ENCODE assay signal across 19 cellular contexts in the genomic region with DNA sequence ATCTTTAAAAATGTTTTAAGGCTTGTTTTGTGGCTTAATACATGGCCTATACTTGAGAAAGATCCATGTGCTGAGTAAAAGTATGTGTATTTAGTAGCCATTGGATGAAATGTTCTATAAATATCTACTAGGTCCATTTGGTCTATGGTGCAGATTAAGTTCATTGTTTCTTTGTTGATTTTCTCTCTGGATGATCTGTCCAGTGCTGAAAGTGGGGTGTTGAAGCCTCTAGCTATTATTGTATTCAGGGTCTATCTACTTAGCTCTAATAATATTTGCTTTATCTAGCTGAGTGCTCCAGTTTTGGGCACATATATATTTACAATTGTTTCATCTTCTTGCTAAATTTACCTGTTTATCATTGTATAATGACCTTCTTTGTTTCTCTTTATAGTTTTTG.
DNase-seq lines count a peak whose midpoint lies in the region; ATAC-seq, FAIRE-seq and TF ChIP-seq lines count a peak whose summit lies in the region.
"Had no signal": no experiment of that assay in that cellular context is flagged by ENCODE, and none has a peak within 500 bp of the region (broad histone marks: within the 10 kb centered on the region; RNA-seq: fewer than 3 reads in every experiment).

No MANE protein-coding gene starts in this region.

- no peak for DNase-seq in SK-N-SH
- DNase-seq in HCT116 (ENCODE audit: low read depth, low spot score), result no peak
- peak; percentile 4 for DNase-seq in astrocyte of the hippocampus (ENCODE audit: low read depth, low spot score)
- DNase-seq in OCI-M1 (lab: John Stamatoyannopoulos, UW), result no peak
- no peak for DNase-seq in GM12891 (ENCODE audit: insufficient read length, low spot score)
- DNase-seq in cerebellar nuclear complex (lab: John Stamatoyannopoulos, UW), result no peak
- DNase-seq: 8988T; CD8-positive, alpha-beta T cell; COR-L47; DMS 273 treated with DMSO at 0.1 percent for 48 hours; HFFc6; IMR-90; KBM-7 had no signal

- no peaks in the 10 kb centered on the region for H3K79me2 ChIP-seq in SK-N-SH (ENCODE audit: insufficient read depth)
- no peaks in the 10 kb centered on the region for H3K79me2 ChIP-seq in HCT116 (ENCODE audit: insufficient read depth, low read length)

- TF ChIP-seq CTCF in SK-N-SH (IDR thresholded peaks at IDR 0.05) (no peak), HCT116 (IDR thresholded peaks at IDR 0.05 in 2 of 3, conservative IDR thresholded peaks at IDR 0.05 in 1 of 3; ENCODE audit: borderline replicate concordance in 1 of 3, insufficient read depth in 1 of 3, low read depth in 2 of 3, low read length in 2 of 3) (no peak)

- H3K9me3 ChIP-seq in SK-N-SH, result no peaks in the 10 kb centered on the region
- no peaks in the 10 kb centered on the region for H3K9me3 ChIP-seq in HCT116 (ENCODE audit: control insufficient read depth in 1 of 2, insufficient read depth in 1 of 2, low read depth in 1 of 2, low read length in 2 of 2)
- H3K9me3 ChIP-seq: HAP-1 had no signal

- H3K4me1 ChIP-seq in SK-N-SH (ENCODE audit: control insufficient read depth in 1 of 2, insufficient read depth in 2 of 2, low read depth in 1 of 2, low read length in 1 of 2) (no peaks in the 10 kb centered on the region), HCT116 (ENCODE audit: control insufficient read depth in 1 of 2, insufficient read depth in 2 of 2, low read length in 2 of 2) (no peaks in the 10 kb centered on the region)
- H3K4me1 ChIP-seq: BLaER1 treated with 17β-estradiol and CSF1 and Interleukin-3, amounts not matched to agents 10 nM and 100 nM; HAP-1 had no signal

- RAD21 ChIA-PET in HCT116 (lab: Charles Lee; ENCODE audit: low non-redundant PET in 1 of 2, low total read pairs in 2 of 2, uncharacterized antibody in 2 of 2, unreplicated experiment in 2 of 2), result no interaction called here

- TF ChIP-seq RAD21 in SK-N-SH (IDR thresholded peaks at IDR 0.05; ENCODE audit: low read length) (no peak), HCT116 (IDR thresholded peaks at IDR 0.05; ENCODE audit: low read depth) (no peak)

- H3K9ac ChIP-seq in SK-N-SH (no peak overlapping the region), HCT116 (ENCODE audit: low read length) (no peak overlapping the region)
- H3K9ac ChIP-seq: BLaER1 treated with 17β-estradiol and CSF1 and Interleukin-3, amounts not matched to agents 10 nM and 100 nM had no signal

- POLR2A ChIA-PET in SK-N-SH (lab: Yijun Ruan, JAX), result no interaction called here
- POLR2A ChIA-PET in HCT116 (lab: Charles Lee), result no interaction called here

- no TSS peak for BruUV-seq in HCT116 (replicated peaks; lab: Mats Ljungman, UMichigan)

- peaks cover 0 to 3% of the 10 kb centered on the region in 2 experiments for H3K36me3 ChIP-seq in SK-N-SH (replicated peaks in 1 of 2; ENCODE audit: control insufficient read depth in 1 of 2, insufficient read depth in 2 of 2, low read length in 1 of 2)
- no peaks in the 10 kb centered on the region for H3K36me3 ChIP-seq in HCT116 (ENCODE audit: control insufficient read depth in 1 of 2, insufficient read depth in 2 of 2, low read length in 2 of 2)
- H3K36me3 ChIP-seq: BLaER1 treated with 17β-estradiol and CSF1 and Interleukin-3, amounts not matched to agents 10 nM and 100 nM; HAP-1 had no signal

- H3K4me2 ChIP-seq in SK-N-SH (no peak overlapping the region), HCT116 (ENCODE audit: low read length) (no peak overlapping the region)
- H3K4me2 ChIP-seq: BLaER1 treated with 17β-estradiol and CSF1 and Interleukin-3, amounts not matched to agents 10 nM and 100 nM had no signal

- H3K27ac ChIP-seq in SK-N-SH (ENCODE audit: low read depth in 2 of 2, low read length in 1 of 2), result no peak overlapping the region
- H3K27ac ChIP-seq in HCT116 (ENCODE audit: low read depth, low read length), result no peak overlapping the region
- H3K27ac ChIP-seq: BLaER1 treated with 17β-estradiol and CSF1 and Interleukin-3, amounts not matched to agents 10 nM and 100 nM had no signal

- FAIRE-seq in GM12891 (lab: Jason Lieb, UNC), result no peak
- FAIRE-seq: G401.6, H1, HTR-8/SVneo had no signal

- H3K4me3 ChIP-seq in SK-N-SH (ENCODE audit: low read depth in 2 of 2, low read length in 1 of 2) (no peak overlapping the region), HCT116 (replicated peaks in 1 of 2; ENCODE audit: low read depth in 1 of 2, low read length in 2 of 2) (no peak overlapping the region)
- H3K4me3 ChIP-seq: BLaER1 treated with 17β-estradiol and CSF1 and Interleukin-3, amounts not matched to agents 10 nM and 100 nM; HAP-1 had no signal

- H3K9me2 ChIP-seq in SK-N-SH (no peaks in the 10 kb centered on the region), HCT116 (ENCODE audit: insufficient read depth) (no peaks in the 10 kb centered on the region)

- H3K27me3 ChIP-seq in SK-N-SH (ENCODE audit: insufficient read depth), result no peaks in the 10 kb centered on the region
- H3K27me3 ChIP-seq in HCT116 (ENCODE audit: insufficient read depth, low read length), result 0 out of 2 replicates have a peak, but pooled peaks cover 14% of the 10 kb centered on the region
- H3K27me3 ChIP-seq: BLaER1 treated with 17β-estradiol and CSF1 and Interleukin-3, amounts not matched to agents 10 nM and 100 nM had no signal

- no peak for TF ChIP-seq POLR2A in HCT116 (IDR thresholded peaks at IDR 0.05; ENCODE audit: borderline replicate concordance, extremely low read depth, insufficient read depth, insufficient read length)
- TF ChIP-seq POLR2A in GM12891 (IDR thresholded peaks at IDR 0.05; ENCODE audit: low read depth, low read length), result no peak

- intact Hi-C loops in HCT116 (cut with micrococcal nuclease), result no loop called here

- H3F3A ChIP-seq in SK-N-SH (replicated peaks; ENCODE audit: insufficient read depth), result no peaks in the 10 kb centered on the region

- CTCF ChIA-PET in SK-N-SH (lab: Yijun Ruan, JAX), result no interaction called here
- CTCF ChIA-PET in HCT116 (lab: Charles Lee), result no interaction called here

- H2AFZ ChIP-seq in SK-N-SH (ENCODE audit: low read depth) (no peak overlapping the region), HCT116 (ENCODE audit: low read depth, low read length, poor library complexity, severe bottlenecking) (no peak overlapping the region)

- no peak for TF ChIP-seq EP300 in SK-N-SH (IDR thresholded peaks at IDR 0.05; ENCODE audit: borderline replicate concordance in 1 of 2, low read depth in 1 of 2, low read length in 1 of 2)

- ATAC-seq in SK-N-SH treated with all-trans-retinoic acid at 6 μM for 48 hours (no peak), HCT116 (no peak)
- ATAC-seq: CD8-positive, alpha-beta T cell had no signal

- H4K20me1 ChIP-seq in SK-N-SH (ENCODE audit: insufficient read depth) (no peaks in the 10 kb centered on the region), HCT116 (ENCODE audit: insufficient read depth) (no peaks in the 10 kb centered on the region)
- H4K20me1 ChIP-seq: BLaER1 treated with 17β-estradiol and CSF1 and Interleukin-3, amounts not matched to agents 10 nM and 100 nM had no signal

TF ChIP-seq in SK-N-SH, 30 proteins besides CTCF, POLR2A, EP300 and RAD21 (continues in another document):
- TF ChIP-seq GATA2 (CRISPR knock-in tag; IDR thresholded peaks at IDR 0.05) (no peak), MEF2A (IDR thresholded peaks at IDR 0.05; ENCODE audit: borderline replicate concordance, low read depth) (no peak), FOSL2 (IDR thresholded peaks at IDR 0.05; ENCODE audit: borderline replicate concordance, low read depth) (no peak), TEAD4 (IDR thresholded peaks at IDR 0.05; ENCODE audit: borderline replicate concordance, insufficient read depth) (no peak), MXI1 (IDR thresholded peaks at IDR 0.05; ENCODE audit: low read depth, low read length) (no peak)

TF ChIP-seq in SK-N-SH treated with all-trans-retinoic acid at 6 μM for 48 hours, 23 proteins besides CTCF, POLR2A, EP300 and RAD21 (continues in another document):
- TF ChIP-seq ESRRG (CRISPR knock-in tag; IDR thresholded peaks at IDR 0.05) (no peak), ISL1 (CRISPR knock-in tag; IDR thresholded peaks at IDR 0.05) (no peak), ZNF565 (CRISPR knock-in tag; conservative IDR thresholded peaks at IDR 0.05; ENCODE audit: low read depth) (no peak), ZNF8 (CRISPR knock-in tag; IDR thresholded peaks at IDR 0.05) (no peak), ZFP30 (CRISPR knock-in tag; IDR thresholded peaks at IDR 0.05) (no peak), RARB (CRISPR knock-in tag; IDR thresholded peaks at IDR 0.05) (no peak), ZNF70 (CRISPR knock-in tag; IDR thresholded peaks at IDR 0.05) (no peak), ARNTL (CRISPR knock-in tag; IDR thresholded peaks at IDR 0.05; ENCODE audit: borderline replicate concordance, low read depth) (no peak), CSDC2 (CRISPR knock-in tag; IDR thresholded peaks at IDR 0.05) (no peak), GLIS3 (CRISPR knock-in tag; IDR thresholded peaks at IDR 0.05) (no peak), SNAI2 (CRISPR knock-in tag; IDR thresholded peaks at IDR 0.05) (no peak)

TF ChIP-seq in HCT116, 20 proteins besides CTCF, POLR2A, EP300 and RAD21 (continues in another document):
- no peak for TF ChIP-seq FOSL1 (IDR thresholded peaks at IDR 0.05; ENCODE audit: low read depth)

TF ChIP-seq in GM12891, 5 proteins besides CTCF, POLR2A, EP300 and RAD21:
- TF ChIP-seq TAF1 (IDR thresholded peaks at IDR 0.05; ENCODE audit: low read depth, low read length) (no peak), POU2F2 (IDR thresholded peaks at IDR 0.05; ENCODE audit: low read depth, low read length) (no peak), PAX5 (IDR thresholded peaks at IDR 0.05; ENCODE audit: insufficient read depth, low read length, severe bottlenecking) (no peak), SPI1 (IDR thresholded peaks at IDR 0.05; ENCODE audit: low read depth, low read length) (no peak), POLR2AphosphoS5 (IDR thresholded peaks at IDR 0.05; ENCODE audit: low read depth, low read length) (no peak)
